Comparison of ENCODE assay signal across 8 cellular contexts in the genomic region with DNA sequence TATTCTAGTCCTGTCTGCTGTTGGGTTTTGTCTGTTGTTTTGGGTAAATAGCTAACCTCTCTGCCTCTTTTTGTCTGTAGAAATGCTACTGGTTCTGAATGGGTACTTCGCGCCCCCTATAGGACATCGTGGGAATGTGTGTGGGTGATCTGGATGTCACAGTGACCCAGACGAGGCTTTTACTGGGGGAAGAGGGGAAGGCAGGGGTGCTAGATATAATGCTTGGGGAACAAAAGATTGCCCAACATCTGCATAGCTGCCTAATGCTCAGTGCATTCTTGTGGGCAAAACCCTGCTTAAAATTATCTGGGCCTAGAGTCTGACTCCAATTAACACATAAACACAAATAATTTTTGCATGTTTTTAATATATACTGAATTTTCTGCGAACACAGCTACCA. TPM values are rescaled to one million over a fixed set of nuclear protein-coding genes. Genes with fewer than 3 reads are reported as not detected.
DNase-seq lines count a peak whose midpoint lies in the region; ATAC-seq and TF ChIP-seq lines count a peak whose summit lies in the region.

No MANE protein-coding gene starts in this region.

- ATAC-seq in PC-3: no peak

- H3K9ac ChIP-seq in PC-3 (ENCODE audit: low read length): no peak overlapping the region

- CTCF ChIA-PET in PC-3 (lab: Charles Lee): interaction anchor here (0.6 to 1.1 kb wide), 5 partner anchors 19 to 371 kb away, joined by 3 to 6 read pairs (median 4); no protein-coding TSS in a partner anchor

- H3K4me2 ChIP-seq in PC-3 (ENCODE audit: low read length) (no peak overlapping the region), osteoblast (ENCODE audit: insufficient read depth, low read length) (no peak overlapping the region)

- H4K20me1 ChIP-seq in PC-3 (ENCODE audit: low read length): no peaks in the 10 kb centered on the region
- H4K20me1 ChIP-seq in osteoblast (ENCODE audit: insufficient read depth, low read length): no peaks in the 10 kb centered on the region

- POLR2A ChIA-PET in PC-3 (lab: Charles Lee; ENCODE audit: unreplicated experiment): no interaction called here

- intact Hi-C loops in PC-3 (cut with micrococcal nuclease): loop anchor here (2.0 to 10.0 kb wide), 4 partner anchors 47 to 371 kb away; partner anchors contain the start of gene BMAL1
- intact Hi-C loops in tibial artery (cut with DNase I; ENCODE audit: low total_unique reads): loop anchor here (5.0 kb wide), 1 partner anchor 53 kb away; no protein-coding TSS in a partner anchor

- peaks cover 76% of the 10 kb centered on the region for H3K4me1 ChIP-seq in PC-3 (ENCODE audit: insufficient read depth, low read length)
- peaks cover 66% of the 10 kb centered on the region for H3K4me1 ChIP-seq in osteoblast (ENCODE audit: insufficient read depth, low read length)
- H3K4me1 ChIP-seq in tibial artery: peaks cover 0 to 57% (median 40%) of the 10 kb centered on the region in 4 donors

- BruUV-seq in PC-3 (replicated peaks; lab: Mats Ljungman, UMichigan): no TSS peak

- H3K27me3 ChIP-seq in PC-3 (ENCODE audit: low read length) (no peaks in the 10 kb centered on the region), osteoblast (ENCODE audit: insufficient read depth, low read length) (no peaks in the 10 kb centered on the region), tibial artery (no peaks in the 10 kb centered on the region)

- no peak overlapping the region for H3K4me3 ChIP-seq in PC-3 (ENCODE audit: low read length)
- H3K4me3 ChIP-seq in fibroblast of mammary gland (ENCODE audit: control insufficient read depth, low read depth, low read length): no peak overlapping the region
- H3K4me3 ChIP-seq in osteoblast (ENCODE audit: insufficient read depth, low read length): no peak overlapping the region
- no peak overlapping the region for H3K4me3 ChIP-seq in tibial artery

- H3F3A ChIP-seq in PC-3 (ENCODE audit: low read length, unreplicated experiment): peaks cover 5% of the 10 kb centered on the region

- H2AFZ ChIP-seq in PC-3 (ENCODE audit: low read length) (no peak overlapping the region), osteoblast (ENCODE audit: low read length) (no peak overlapping the region)

- DNase-seq in AML-193 (lab: John Stamatoyannopoulos, UW): peak; percentile 72 to 80
- peak; percentile 46 for DNase-seq in GM19240 (ENCODE audit: insufficient read length, low spot score)
- peak in 46 of 76 experiments; percentile 7 to 64 (median 32) for DNase-seq in HUDEP-2 (lab: John Stamatoyannopoulos, UW; ENCODE audit: unreplicated experiment in 76 of 76)
- DNase-seq in PC-3: peak; percentile 67
- peak; percentile 58 for DNase-seq in activated T-cell treated with anti-CD3 and anti-CD28 coated beads for 4 hours
- peak; percentile 78 for DNase-seq in fibroblast of mammary gland (ENCODE audit: low read depth)
- peak; percentile 86 for DNase-seq in osteoblast (ENCODE audit: insufficient read length, low spot score, missing footprints)
- peak; percentile 72 to 77 for DNase-seq in tibial artery

- TF ChIP-seq CTCF in PC-3 (conservative IDR thresholded peaks at IDR 0.05; ENCODE audit: low read depth, low read length) (peak; percentile 86), fibroblast of mammary gland (conservative IDR thresholded peaks at IDR 0.05; ENCODE audit: control insufficient read depth, insufficient read depth, low read depth, low read length) (peak; percentile 90), osteoblast (IDR thresholded peaks at IDR 0.05; ENCODE audit: extremely low read depth, low read depth, low read length) (peak; percentile 97), tibial artery (IDR thresholded peaks at IDR 0.05) (peak; percentile 65 to 66)

- H3K9me2 ChIP-seq in PC-3 (replicated peaks; ENCODE audit: low read length): no peaks in the 10 kb centered on the region

- H3K9me3 ChIP-seq in PC-3 (ENCODE audit: low read length) (no peaks in the 10 kb centered on the region), osteoblast (ENCODE audit: low read depth, low read length) (no peaks in the 10 kb centered on the region), tibial artery (no peaks in the 10 kb centered on the region)

- no peak overlapping the region for H3K27ac ChIP-seq in PC-3 (ENCODE audit: low read length)
- peak overlapping the region; percentile 66 for H3K27ac ChIP-seq in osteoblast (ENCODE audit: low read depth, low read length)
- no peak overlapping the region for H3K27ac ChIP-seq in tibial artery

- H3K79me2 ChIP-seq in PC-3 (ENCODE audit: low read length) (no peaks in the 10 kb centered on the region), osteoblast (ENCODE audit: insufficient read depth, low read length) (no peaks in the 10 kb centered on the region)

- H3K36me3 ChIP-seq in PC-3 (ENCODE audit: low read depth, low read length) (no peaks in the 10 kb centered on the region), osteoblast (ENCODE audit: insufficient read depth, low read length) (no peaks in the 10 kb centered on the region), tibial artery (no peaks in the 10 kb centered on the region)

RNA-seq across cellular contexts. Expression of gene BMAL1, which starts 57.7 kb away (rescaled TPM):
- total RNA-seq in PC-3 (2014; rRNA removed) (4.7 and 10.9 TPM in 2 replicates), osteoblast (8.5 and 13.0 TPM in 2 replicates)

Comparison
In these comparisons a context has a peak if more than half of its experiments do, and no peak if none do; other contexts are left out.
1. DNase-seq: peak in every context shown above with its lines; median percentile 86 in osteoblast; 78 in fibroblast of mammary gland; 76 in AML-193; 74 in tibial artery; 67 in PC-3; 58 in activated T-cell treated with anti-CD3 and anti-CD28 coated beads for 4 hours; 46 in GM19240; 32 in HUDEP-2.